In the genomic region with DNA sequence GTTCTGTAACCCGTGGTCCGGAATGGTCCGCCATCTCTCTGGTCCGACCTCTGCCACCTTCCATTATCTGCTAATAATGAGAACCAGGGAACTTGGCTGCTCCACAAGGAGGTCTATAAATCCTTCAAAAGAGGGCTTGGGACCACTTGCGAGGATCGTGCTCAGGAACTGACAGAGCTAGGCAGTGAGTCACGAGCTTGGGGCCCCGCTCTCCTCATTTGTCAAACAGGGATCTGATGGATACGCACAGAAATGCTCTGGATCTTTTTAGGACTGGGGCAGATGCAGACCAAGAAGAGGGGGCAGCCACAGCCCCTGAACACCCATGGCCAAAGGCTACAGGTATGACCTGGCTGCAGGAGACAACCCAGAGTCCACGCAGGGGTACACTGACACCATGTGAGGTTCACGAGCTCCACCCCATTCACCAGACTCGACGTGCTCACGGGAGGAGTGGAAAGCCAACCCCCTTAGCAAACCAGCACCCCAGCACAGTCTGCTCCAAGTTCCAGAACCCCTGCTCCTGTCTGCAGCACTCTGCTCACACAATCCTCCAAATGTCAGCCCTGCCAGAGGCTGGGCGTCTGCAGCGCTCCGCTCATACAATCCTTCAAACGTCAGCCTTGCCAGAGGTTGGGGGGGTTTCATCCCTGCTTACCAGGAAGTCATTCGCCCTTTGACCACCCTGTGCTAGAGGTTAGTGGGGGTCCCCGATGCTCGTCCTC, we compare ENCODE assay signal across 17 cellular contexts. TPM values are rescaled to one million over a fixed set of nuclear protein-coding genes. Genes with fewer than 3 reads are reported as not detected.
DNase-seq lines count a peak whose midpoint lies in the region; ATAC-seq and TF ChIP-seq lines count a peak whose summit lies in the region.
"Had no signal": no experiment of that assay in that cellular context is flagged by ENCODE, and none has a peak within 500 bp of the region (broad histone marks: within the 10 kb centered on the region; RNA-seq: fewer than 3 reads in every experiment).

No MANE protein-coding gene starts in this region.

- ATAC-seq in Right ventricle myocardium superior (ENCODE audit: poor library complexity) (no peak), HG03460 (IDR thresholded peaks at IDR 0.05; ENCODE audit: unreplicated experiment) (no peak), HG03135 (IDR thresholded peaks at IDR 0.05; ENCODE audit: unreplicated experiment) (no peak), HG03378 (IDR thresholded peaks at IDR 0.05; ENCODE audit: unreplicated experiment) (no peak)
- ATAC-seq: A549, PC-3 had no signal

- intact Hi-C loops in Right ventricle myocardium superior (cut with DNase I) (no loop called here), cardiac septum (cut with DNase I) (no loop called here), CD14-positive monocyte (cut with micrococcal nuclease) (no loop called here)
- intact Hi-C loops in dendritic cell treated with granulocyte-macrophage colony-stimulating factor and Interleukin-4, amounts not matched to agents 40 ng/mL and 50 ng/mL, for 4 days (cut with micrococcal nuclease): no loop called here

- DNase-seq in Right ventricle myocardium superior: peak; percentile 29
- DNase-seq in cardiac septum (ENCODE audit: low spot score): no peak
- DNase-seq in neural crest cell (ENCODE audit: low read depth, low spot score): no peak
- DNase-seq in CD14-positive monocyte (ENCODE audit: low spot score): no peak
- DNase-seq: DMS 273 treated with DMSO at 0.1 percent for 48 hours, GF-D8, KG1, NCI-H1048, NCI-H1436 treated with DMSO at 0.1 percent for 48 hours, NCI-H2081, NCI-H82, PC-3 had no signal

- H3K9me3 Mint-ChIP-seq in dendritic cell treated with granulocyte-macrophage colony-stimulating factor and Interleukin-4, amounts not matched to agents 40 ng/mL and 50 ng/mL, for 4 days: no peaks in the 10 kb centered on the region
- H3K9me3 Mint-ChIP-seq in neural crest cell (no peaks in the 10 kb centered on the region), CD14-positive monocyte (no peaks in the 10 kb centered on the region)

- H3K27ac Mint-ChIP-seq in dendritic cell treated with granulocyte-macrophage colony-stimulating factor and Interleukin-4, amounts not matched to agents 40 ng/mL and 50 ng/mL, for 4 days: peak overlapping the region; percentile 9
- peak overlapping the region; percentile 31 for H3K27ac Mint-ChIP-seq in neural crest cell (ENCODE audit: unreplicated experiment)
- peak overlapping the region in 1 of 7 donors; percentile 17 for H3K27ac Mint-ChIP-seq in CD14-positive monocyte

- H3K27me3 Mint-ChIP-seq in dendritic cell treated with granulocyte-macrophage colony-stimulating factor and Interleukin-4, amounts not matched to agents 40 ng/mL and 50 ng/mL, for 4 days: no peaks in the 10 kb centered on the region
- no peaks in the 10 kb centered on the region for H3K27me3 Mint-ChIP-seq in neural crest cell (ENCODE audit: low read depth)
- peaks cover 0 to under 1% (median 0%) of the 10 kb centered on the region in 3 donors for H3K27me3 Mint-ChIP-seq in CD14-positive monocyte (ENCODE audit: low read depth in 3 of 3)

- H3K4me3 Mint-ChIP-seq in dendritic cell treated with granulocyte-macrophage colony-stimulating factor and Interleukin-4, amounts not matched to agents 40 ng/mL and 50 ng/mL, for 4 days: no peak overlapping the region
- H3K4me3 Mint-ChIP-seq in neural crest cell (no peak overlapping the region), CD14-positive monocyte (no peak overlapping the region)

- peaks cover 14% of the 10 kb centered on the region for H3K4me1 Mint-ChIP-seq in dendritic cell treated with granulocyte-macrophage colony-stimulating factor and Interleukin-4, amounts not matched to agents 40 ng/mL and 50 ng/mL, for 4 days (ENCODE audit: low read depth)
- H3K4me1 Mint-ChIP-seq in neural crest cell (no peaks in the 10 kb centered on the region), CD14-positive monocyte (no peaks in the 10 kb centered on the region)

- TF ChIP-seq CTCF in neural crest cell (conservative IDR thresholded peaks at IDR 0.05) (no peak), CD14-positive monocyte (IDR thresholded peaks at IDR 0.05) (no peak)

- peaks cover 100% of the 10 kb centered on the region for H3K36me3 Mint-ChIP-seq in dendritic cell treated with granulocyte-macrophage colony-stimulating factor and Interleukin-4, amounts not matched to agents 40 ng/mL and 50 ng/mL, for 4 days (ENCODE audit: low read depth)
- H3K36me3 Mint-ChIP-seq in neural crest cell (ENCODE audit: low read depth) (peaks cover 19% of the 10 kb centered on the region), CD14-positive monocyte (peaks cover 97 to 99% of the 10 kb centered on the region in 2 donors)

RNA-seq across cellular contexts. Expression of gene ANO7, which starts 45.8 kb away (rescaled TPM):
- total RNA-seq in Right ventricle myocardium superior (0.35 TPM), cardiac septum (3.4 TPM), neural crest cell (3.2 TPM in 2 replicates)
- polyA plus RNA-seq in CD14-positive monocyte: not detected
